In the genomic region with DNA sequence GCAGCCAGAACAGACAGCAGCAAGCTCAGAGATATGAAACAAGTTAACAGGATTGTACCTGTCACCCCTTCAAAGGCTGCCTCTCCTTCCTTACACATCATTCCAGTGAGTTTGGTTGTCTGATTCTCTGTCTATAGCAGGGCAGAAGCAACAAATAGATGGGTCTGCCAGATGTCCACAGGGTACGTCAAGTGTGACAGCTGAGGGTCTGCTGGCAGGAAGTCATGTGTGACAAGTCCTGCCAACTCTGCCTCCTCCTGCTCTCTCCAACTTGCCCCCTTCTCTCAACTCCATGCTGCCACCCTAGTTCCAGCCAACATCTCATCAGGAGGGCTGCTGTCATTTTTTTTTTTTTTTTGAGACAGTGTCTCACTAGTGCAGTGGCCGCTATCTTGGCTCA, we compare ENCODE assay signal across 28 cellular contexts.
"Had no signal": no experiment of that assay in that cellular context is flagged by ENCODE, and none has a peak within 500 bp of the region (broad histone marks: within the 10 kb centered on the region; RNA-seq: fewer than 3 reads in every experiment).

No MANE protein-coding gene starts in this region.

- H3K36me3 ChIP-seq: transverse colon, vagina had no signal

- H3K4me2 ChIP-seq: smooth muscle cell had no signal

- H3K4me3 Mint-ChIP-seq: activated CD4-positive, alpha-beta T cell treated with anti-CD3 and anti-CD28 coated beads, Interleukin-2, amount 10 ng/mL, durations not matched to agents 7 days and 5 days; activated CD8-positive, alpha-beta T cell treated with anti-CD3 and anti-CD28 coated beads, Interleukin-2, amount 10 ng/mL, durations not matched to agents 7 days and 5 days; activated naive CD4-positive, alpha-beta T cell treated with anti-CD3 and anti-CD28 coated beads, Interleukin-2, amount 50 U/mL, for 24 hours; activated T-helper 1 cell treated with anti-CD3 and anti-CD28 coated beads, Interleukin-12 subunit alpha, Interleukin-12 subunit beta, Interleukin-2, Interleukin-4 antibody, amounts not matched to agents 30 ng/mL and 10 ng/mL and 1 ng/mL, durations not matched to agents 14 hours and 24 hours and 36 hours; dendritic cell treated with granulocyte-macrophage colony-stimulating factor and Interleukin-4, amounts not matched to agents 40 ng/mL and 50 ng/mL, for 4 days; stimulated activated naive B cell treated with anti-CD40 and anti-IgM and Interleukin-4, amounts not matched to agents 10 μg/mL and 1 μg/mL and 100 μg/mL, for 72 hours had no signal

- H3K9me3 Mint-ChIP-seq: activated CD4-positive, alpha-beta T cell treated with anti-CD3 and anti-CD28 coated beads, Interleukin-2, amount 10 ng/mL, durations not matched to agents 7 days and 5 days; activated naive CD4-positive, alpha-beta T cell treated with anti-CD3 and anti-CD28 coated beads, Interleukin-2, amount 50 U/mL, for 24 hours; activated T-helper 1 cell treated with anti-CD3 and anti-CD28 coated beads, Interleukin-12 subunit alpha, Interleukin-12 subunit beta, Interleukin-2, Interleukin-4 antibody, amounts not matched to agents 30 ng/mL and 10 ng/mL and 1 ng/mL, durations not matched to agents 14 hours and 24 hours and 36 hours; brain; dendritic cell treated with granulocyte-macrophage colony-stimulating factor and Interleukin-4, amounts not matched to agents 40 ng/mL and 50 ng/mL, for 4 days; stimulated activated naive B cell treated with anti-CD40 and anti-IgM and Interleukin-4, amounts not matched to agents 10 μg/mL and 1 μg/mL and 100 μg/mL, for 72 hours had no signal

- H3K9me3 ChIP-seq: heart right ventricle, mucosa of descending colon, transverse colon, vagina had no signal

- H3K27ac ChIP-seq: heart right ventricle, transverse colon, vagina, VCaP had no signal

- DNase-seq: activated CD4-positive, alpha-beta T cell treated with anti-CD3 and anti-CD28 coated beads, Interleukin-2, amount 10 ng/mL, durations not matched to agents 7 days and 5 days; activated CD8-positive, alpha-beta T cell treated with anti-CD3 and anti-CD28 coated beads, Interleukin-2, amount 10 ng/mL, durations not matched to agents 7 days and 5 days; activated gamma-delta T cell treated with Interleukin-2 at 50 U/mL for 16 hours; anterior cingulate cortex; caudate nucleus; effector CD4-positive, alpha-beta T cell; erythroblast; foreskin fibroblast; heart right ventricle; islet precursor cell; left cardiac atrium; mesenchymal stem cell; mucosa of descending colon; occipital lobe; posterior cingulate gyrus; stimulated activated CD4-positive, alpha-beta T cell treated with anti-CD3 and anti-CD28 coated beads, Interleukin-2, amount 100 ng/mL, for 48 hours; stimulated activated CD8-positive, alpha-beta memory T cell treated with anti-CD3 and anti-CD28 coated beads, Interleukin-4, amount 100 ng/mL, for 48 hours; stimulated activated naive B cell treated with anti-CD40 and anti-IgM and Interleukin-4, amounts not matched to agents 10 μg/mL and 1 μg/mL and 100 μg/mL, for 72 hours; transverse colon had no signal

- H3K27ac Mint-ChIP-seq: activated CD4-positive, alpha-beta T cell treated with anti-CD3 and anti-CD28 coated beads, Interleukin-2, amount 10 ng/mL, durations not matched to agents 7 days and 5 days; activated CD8-positive, alpha-beta T cell treated with anti-CD3 and anti-CD28 coated beads, Interleukin-2, amount 10 ng/mL, durations not matched to agents 7 days and 5 days; activated naive CD4-positive, alpha-beta T cell treated with anti-CD3 and anti-CD28 coated beads, Interleukin-2, amount 50 U/mL, for 24 hours; activated T-helper 1 cell treated with anti-CD3 and anti-CD28 coated beads, Interleukin-12 subunit alpha, Interleukin-12 subunit beta, Interleukin-2, Interleukin-4 antibody, amounts not matched to agents 30 ng/mL and 10 ng/mL and 1 ng/mL, durations not matched to agents 14 hours and 24 hours and 36 hours; dendritic cell treated with granulocyte-macrophage colony-stimulating factor and Interleukin-4, amounts not matched to agents 40 ng/mL and 50 ng/mL, for 4 days; stimulated activated naive B cell treated with anti-CD40 and anti-IgM and Interleukin-4, amounts not matched to agents 10 μg/mL and 1 μg/mL and 100 μg/mL, for 72 hours had no signal

- H3K36me3 Mint-ChIP-seq: activated naive CD4-positive, alpha-beta T cell treated with anti-CD3 and anti-CD28 coated beads, Interleukin-2, amount 50 U/mL, for 24 hours; stimulated activated naive B cell treated with anti-CD40 and anti-IgM and Interleukin-4, amounts not matched to agents 10 μg/mL and 1 μg/mL and 100 μg/mL, for 72 hours had no signal

- H3K4me3 ChIP-seq: heart right ventricle, mucosa of descending colon, smooth muscle cell, transverse colon, vagina had no signal

- ATAC-seq: activated CD4-positive, CD25-positive, alpha-beta regulatory T cell treated with anti-CD3 and anti-CD28 coated beads, Interleukin-2, amount 50 U/mL, for 24 hours; activated CD8-positive, alpha-beta T cell treated with anti-CD3 and anti-CD28 coated beads, Interleukin-2, amount 10 ng/mL, durations not matched to agents 7 days and 5 days; heart right ventricle; left cardiac atrium; mucosa of descending colon; sciatic nerve; stimulated activated naive B cell treated with anti-CD40 and anti-IgM and Interleukin-4, amounts not matched to agents 10 μg/mL and 1 μg/mL and 100 μg/mL, for 72 hours had no signal

- H3K27me3 ChIP-seq: transverse colon, vagina had no signal
